Comparison of ENCODE assay signal across 26 cellular contexts in genomic region chr6:24006246-24006645, GRCh38.
"Had no signal": no experiment of that assay in that cellular context is flagged by ENCODE, and none has a peak within 500 bp of the region (broad histone marks: within the 10 kb centered on the region; RNA-seq: fewer than 3 reads in every experiment).

No MANE protein-coding gene starts in this region.

- H3K4me1 Mint-ChIP-seq: naive thymus-derived CD4-positive, alpha-beta T cell had no signal

- H3K4me1 ChIP-seq: adrenal gland, tibial nerve had no signal

- DNase-seq: activated CD4-positive, alpha-beta T cell treated with anti-CD3 and anti-CD28 coated beads for 4 hours; activated CD4-positive, alpha-beta T cell treated with anti-CD3 and anti-CD28 coated beads, Interleukin-2, amount 50 U/mL, for 4 hours; activated effector memory CD4-positive, alpha-beta T cell treated with Interleukin-2 at 50 U/mL for 16 hours; activated naive CD4-positive, alpha-beta T cell treated with Interleukin-2 at 50 U/mL for 16 hours; adrenal gland; caudate nucleus; hippocampal formation; left cardiac atrium; naive thymus-derived CD4-positive, alpha-beta T cell; occipital lobe; posterior cingulate gyrus; right cardiac atrium; stimulated activated CD4-positive, alpha-beta T cell treated with anti-CD3 and anti-CD28 coated beads, Interleukin-2, amount 100 ng/mL, for 48 hours; stimulated activated naive CD4-positive, alpha-beta T cell treated with Interleukin-2 at 50 U/mL for 16 hours; T-helper 9 cell had no signal

- H3K9me3 ChIP-seq: adrenal gland, ascending aorta, gastroesophageal sphincter, tibial nerve had no signal

- H3K27me3 ChIP-seq: adrenal gland, ascending aorta, gastroesophageal sphincter, tibial nerve had no signal

- H3K27ac Mint-ChIP-seq: activated naive CD8-positive, alpha-beta T cell; mesothelial cell of epicardium; naive thymus-derived CD4-positive, alpha-beta T cell; T-helper 1 cell treated with Interleukin-12 subunit alpha and Interleukin-12 subunit beta and Interleukin-4 antibody, amounts not matched to agents 30 μg/mL and 1 μg/mL, for 36 hours had no signal

- H3K4me3 Mint-ChIP-seq: activated naive CD8-positive, alpha-beta T cell; mesothelial cell of epicardium; naive thymus-derived CD4-positive, alpha-beta T cell; neural crest cell; T-helper 1 cell treated with Interleukin-12 subunit alpha and Interleukin-12 subunit beta and Interleukin-4 antibody, amounts not matched to agents 30 μg/mL and 1 μg/mL, for 36 hours had no signal

- H3K36me3 ChIP-seq: adrenal gland, ascending aorta, gastroesophageal sphincter, tibial nerve had no signal

- FAIRE-seq: endothelial cell of umbilical vein, keratinocyte, TTC549 had no signal

- H3K4me3 ChIP-seq: adrenal gland, ascending aorta, gastroesophageal sphincter, tibial nerve had no signal

- H3K27ac ChIP-seq: adrenal gland, gastroesophageal sphincter, tibial nerve, VCaP had no signal

- H3K9me3 Mint-ChIP-seq: mesothelial cell of epicardium had no signal

- H3K27me3 Mint-ChIP-seq: naive thymus-derived CD4-positive, alpha-beta T cell had no signal

- ATAC-seq: gastroesophageal sphincter; left cardiac atrium; naive thymus-derived CD4-positive, alpha-beta T cell; right cardiac atrium had no signal

- H3K36me3 Mint-ChIP-seq: activated naive CD8-positive, alpha-beta T cell; mesothelial cell of epicardium; naive thymus-derived CD4-positive, alpha-beta T cell had no signal
